11 cellular contexts compared by ENCODE assay signal in the genomic region with DNA sequence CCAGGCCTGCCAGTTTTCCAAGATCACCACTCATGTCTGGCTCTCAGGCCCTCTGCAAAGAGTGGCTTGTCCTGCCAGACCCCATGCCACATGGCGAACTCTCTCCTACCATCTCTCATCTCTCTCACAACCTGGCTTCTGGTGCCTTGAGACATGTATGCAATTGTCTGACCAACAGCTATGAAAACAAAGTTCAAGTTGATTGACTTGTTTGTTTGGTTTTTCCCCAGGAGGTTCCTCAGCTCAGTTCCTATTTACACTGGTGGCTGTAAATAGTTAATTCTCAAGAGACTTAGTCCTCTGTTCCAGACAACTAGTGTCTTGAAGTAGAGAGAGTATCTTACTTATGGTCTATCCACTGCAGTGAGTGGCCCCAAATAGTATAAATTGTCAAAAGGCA.
A peak's percentile ranks its signal among the peaks of the same experiment; 100 is the strongest.
DNase-seq lines count a peak whose midpoint lies in the region; TF ChIP-seq lines count a peak whose summit lies in the region.
"Had no signal": no experiment of that assay in that cellular context is flagged by ENCODE, and none has a peak within 500 bp of the region (broad histone marks: within the 10 kb centered on the region; RNA-seq: fewer than 3 reads in every experiment).

No MANE protein-coding gene starts in this region.

- 100% methylated on average over 1 of the region's 1 CpG for WGBS in testis, 2 donors
- whole genome bisulfite sequencing in tibial nerve, 2 donors, result 96 to 100% methylated on average over 1 of the region's 1 CpG

- DNase-seq in SIG-M5 treated with dmso at 0.1 percent for 504 hours (lab: John Stamatoyannopoulos, UW; ENCODE audit: unreplicated experiment) (peak; percentile 5), SIG-M5 (lab: John Stamatoyannopoulos, UW) (no peak), LNCaP clone FGC (ENCODE audit: low read depth) (peak; percentile 73), testis (no peak), COLO668 (lab: John Stamatoyannopoulos, UW; ENCODE audit: unreplicated experiment) (no peak), RWPE1 (ENCODE audit: low spot score) (no peak), tibial nerve (ENCODE audit: low spot score in 2 of 2) (no peak)
- DNase-seq: CD8-positive, alpha-beta memory T cell; DMS 273 treated with DMSO at 0.1 percent for 48 hours; GF-D8 had no signal

- no peaks in the 10 kb centered on the region for H3K27me3 ChIP-seq in testis
- H3K27me3 ChIP-seq in tibial nerve, result no peaks in the 10 kb centered on the region

- no peaks in the 10 kb centered on the region for H3K9me3 ChIP-seq in testis
- no peaks in the 10 kb centered on the region for H3K9me3 ChIP-seq in tibial nerve

- POLR2A ChIA-PET in RWPE1 (lab: Yijun Ruan, JAX; ENCODE audit: low non-redundant PET), result no interaction called here

- intact Hi-C loops in testis (cut with DNase I; ENCODE audit: low total_unique reads), result no loop called here

- peak overlapping the region; percentile 61 for H3K27ac ChIP-seq in VCaP
- peak overlapping the region; percentile 42 to 61 for H3K27ac ChIP-seq in testis
- no peak overlapping the region for H3K27ac ChIP-seq in RWPE1
- H3K27ac ChIP-seq in tibial nerve, result no peak overlapping the region

- no peak for TF ChIP-seq EP300 in tibial nerve (IDR thresholded peaks at IDR 0.05)

- TF ChIP-seq POLR2A in testis (IDR thresholded peaks at IDR 0.05), result no peak
- no peak for TF ChIP-seq POLR2A in tibial nerve (IDR thresholded peaks at IDR 0.05)

- CTCF ChIA-PET in RWPE1 (lab: Yijun Ruan, JAX), result no interaction called here

- TF ChIP-seq CTCF in LNCaP clone FGC (IDR thresholded peaks at IDR 0.05; ENCODE audit: control insufficient read depth, extremely low read depth, insufficient read depth) (no peak), VCaP (conservative IDR thresholded peaks at IDR 0.05) (no peak), testis (IDR thresholded peaks at IDR 0.05) (no peak), RWPE1 (conservative IDR thresholded peaks at IDR 0.05; ENCODE audit: low read depth) (no peak), tibial nerve (IDR thresholded peaks at IDR 0.05) (no peak)

- no peak overlapping the region for H3K4me3 ChIP-seq in LNCaP clone FGC (ENCODE audit: low read depth, low read length)
- no peak overlapping the region for H3K4me3 ChIP-seq in testis
- H3K4me3 ChIP-seq in tibial nerve, result no peak overlapping the region

- H3K4me1 ChIP-seq in testis (peaks cover 25% of the 10 kb centered on the region), tibial nerve (no peaks in the 10 kb centered on the region)

- H3K36me3 ChIP-seq in testis (ENCODE audit: low read depth, missing control alignments), result no peaks in the 10 kb centered on the region
- no peaks in the 10 kb centered on the region for H3K36me3 ChIP-seq in tibial nerve

Comparison
In these comparisons a context has a peak if more than half of its experiments do, and no peak if none do; other contexts are left out.
1. DNase-seq: peak in SIG-M5 treated with dmso at 0.1 percent for 504 hours (single experiment) and LNCaP clone FGC (single experiment); none in SIG-M5 (single experiment), testis (single experiment), COLO668 (single experiment), RWPE1 (single experiment) and tibial nerve (0 of 2).
2. H3K27ac ChIP-seq: peak in VCaP (single experiment) and testis (2 of 2); none in RWPE1 (single experiment) and tibial nerve (0 of 4).